28 cellular contexts compared by ENCODE assay signal in genomic region chr16:14667347-14668266, GRCh38. TPM values are rescaled to one million over a fixed set of nuclear protein-coding genes. Genes with fewer than 3 reads are reported as not detected.
A peak's percentile ranks its signal among the peaks of the same experiment; 100 is the strongest.
DNase-seq lines count a peak whose midpoint lies in the region; ATAC-seq and TF ChIP-seq lines count a peak whose summit lies in the region.
"Had no signal": no experiment of that assay in that cellular context is flagged by ENCODE, and none has a peak within 500 bp of the region (broad histone marks: within the 10 kb centered on the region; RNA-seq: fewer than 3 reads in every experiment).

No MANE protein-coding gene starts in this region.

- no peak overlapping the region for H3K4me3 Mint-ChIP-seq in activated CD8-positive, alpha-beta T cell treated with anti-CD3 and anti-CD28 coated beads for 36 hours
- H3K4me3 Mint-ChIP-seq in nephron progenitor cell = no peak overlapping the region
- no peak overlapping the region for H3K4me3 Mint-ChIP-seq in osteocyte (ENCODE audit: unreplicated experiment)
- H3K4me3 Mint-ChIP-seq: activated naive CD4-positive, alpha-beta T cell treated with anti-CD3 and anti-CD28 coated beads for 36 hours; activated T-helper 1 cell treated with anti-CD3 and anti-CD28 coated beads, Interleukin-12 subunit alpha, Interleukin-12 subunit beta, Interleukin-2, Interleukin-4 antibody, amounts not matched to agents 30 ng/mL and 10 ng/mL and 1 ng/mL, durations not matched to agents 14 hours and 24 hours and 36 hours; CD4-positive, alpha-beta memory T cell; IgD-negative memory B cell; mesothelial cell of epicardium; natural killer cell treated with Interleukin-12 subunit alpha and Interleukin-12 subunit beta and Interleukin-15 and Interleukin-18, amount 100 ng/mL, for 72 hours; stimulated activated naive CD8-positive, alpha-beta T cell treated with anti-CD3 and anti-CD28 coated beads, Interleukin-15, amount 100 ng/mL, for 72 hours; WTC11 had no signal

- DNase-seq in A673 (ENCODE audit: low spot score) = no peak
- DNase-seq in activated CD8-positive, alpha-beta T cell treated with anti-CD3 and anti-CD28 coated beads for 36 hours = no peak
- DNase-seq in left lung = peak in 1 of 2 donors; percentile 72
- DNase-seq in nephron progenitor cell = no peak
- DNase-seq in activated CD8-positive, alpha-beta memory T cell treated with anti-CD3 and anti-CD28 coated beads, Interleukin-2, amount 50 U/mL, for 4 hours = no peak
- no peak for DNase-seq in breast epithelium (ENCODE audit: low spot score in 2 of 2)
- no peak for DNase-seq in osteocyte (ENCODE audit: extremely low spot score, unreplicated experiment)
- no peak for DNase-seq in C1 segment of cervical spinal cord (lab: John Stamatoyannopoulos, UW)
- DNase-seq: activated CD4-positive, alpha-beta T cell treated with anti-CD3 and anti-CD28 coated beads, Interleukin-2, amount 50 U/mL, for 1 hour; activated naive CD4-positive, alpha-beta T cell treated with anti-CD3 and anti-CD28 coated beads for 36 hours; anterior cingulate cortex; CD4-positive, alpha-beta memory T cell; effector memory CD4-positive, alpha-beta T cell; hypothalamus; NCI-H146; NCI-H345; ovary; spleen; stimulated activated CD8-positive, alpha-beta memory T cell treated with anti-CD3 and anti-CD28 coated beads, Interleukin-4, amount 100 ng/mL, for 48 hours; stimulated activated naive CD8-positive, alpha-beta T cell treated with anti-CD3 and anti-CD28 coated beads, Interleukin-15, amount 100 ng/mL, for 72 hours; T1000 had no signal

- H3K4me3 ChIP-seq in A673 (ENCODE audit: low read depth, low read length, poor library complexity, severe bottlenecking) (no peak overlapping the region), left lung (no peak overlapping the region), breast epithelium (no peak overlapping the region)
- H3K4me3 ChIP-seq: ovary, spleen had no signal

- intact Hi-C loops in A673 (cut with micrococcal nuclease; ENCODE audit: unreplicated experiment) (no loop called here), left lung (cut with DNase I) (no loop called here), breast epithelium (cut with DNase I; ENCODE audit: low total_unique reads) (no loop called here)
- intact Hi-C loops in activated CD8-positive, alpha-beta T cell treated with anti-CD3 and anti-CD28 coated beads for 36 hours (cut with micrococcal nuclease) = no loop called here

- CTCF ChIA-PET in A673 (lab: Charles Lee) = no interaction called here
- CTCF ChIA-PET in activated CD8-positive, alpha-beta T cell treated with anti-CD3 and anti-CD28 coated beads for 36 hours (lab: Charles Lee) = no interaction called here

- H3K27ac ChIP-seq in A673 (ENCODE audit: low read depth, low read length, poor library complexity, severe bottlenecking) = peak overlapping the region; percentile 22
- H3K27ac ChIP-seq in left lung = peak overlapping the region; percentile 49 to 67
- no peak overlapping the region for H3K27ac ChIP-seq in breast epithelium
- H3K27ac ChIP-seq: ovary, spleen had no signal

- no peak for ATAC-seq in activated CD8-positive, alpha-beta T cell treated with anti-CD3 and anti-CD28 coated beads for 36 hours
- ATAC-seq in left lung = peak; percentile 79
- ATAC-seq: natural killer cell treated with Interleukin-12 subunit alpha and Interleukin-12 subunit beta and Interleukin-15 and Interleukin-18, amount 100 ng/mL, for 72 hours; Panc1; stimulated activated naive CD8-positive, alpha-beta T cell treated with anti-CD3 and anti-CD28 coated beads, Interleukin-15, amount 100 ng/mL, for 72 hours; WTC11 had no signal

- H3K27ac Mint-ChIP-seq in activated CD8-positive, alpha-beta T cell treated with anti-CD3 and anti-CD28 coated beads for 36 hours = peak overlapping the region; percentile 30
- H3K27ac Mint-ChIP-seq in nephron progenitor cell (peak overlapping the region; percentile 66), osteocyte (ENCODE audit: unreplicated experiment) (no peak overlapping the region)
- H3K27ac Mint-ChIP-seq: activated naive CD4-positive, alpha-beta T cell treated with anti-CD3 and anti-CD28 coated beads for 36 hours; activated T-helper 1 cell treated with anti-CD3 and anti-CD28 coated beads, Interleukin-12 subunit alpha, Interleukin-12 subunit beta, Interleukin-2, Interleukin-4 antibody, amounts not matched to agents 30 ng/mL and 10 ng/mL and 1 ng/mL, durations not matched to agents 14 hours and 24 hours and 36 hours; IgD-negative memory B cell; mesothelial cell of epicardium; natural killer cell treated with Interleukin-12 subunit alpha and Interleukin-12 subunit beta and Interleukin-15 and Interleukin-18, amount 100 ng/mL, for 72 hours; WTC11 had no signal

- POLR2A ChIA-PET in A673 (lab: Charles Lee; ENCODE audit: low non-redundant PET) = no interaction called here
- POLR2A ChIA-PET in activated CD8-positive, alpha-beta T cell treated with anti-CD3 and anti-CD28 coated beads for 36 hours (lab: Charles Lee) = no interaction called here

- H3K36me3 Mint-ChIP-seq in activated CD8-positive, alpha-beta T cell treated with anti-CD3 and anti-CD28 coated beads for 36 hours (ENCODE audit: low read depth) = peaks cover 49% of the 10 kb centered on the region
- H3K36me3 Mint-ChIP-seq in nephron progenitor cell (ENCODE audit: low read depth) (peaks cover 60% of the 10 kb centered on the region), osteocyte (ENCODE audit: unreplicated experiment) (peaks cover 48% of the 10 kb centered on the region)

- TF ChIP-seq POLR2A in breast epithelium (IDR thresholded peaks at IDR 0.05) = no peak

- no peaks in the 10 kb centered on the region for H3K27me3 Mint-ChIP-seq in activated CD8-positive, alpha-beta T cell treated with anti-CD3 and anti-CD28 coated beads for 36 hours
- H3K27me3 Mint-ChIP-seq in nephron progenitor cell (ENCODE audit: low read depth, poor library complexity) (peaks cover 3% of the 10 kb centered on the region), osteocyte (ENCODE audit: unreplicated experiment) (peaks cover 3% of the 10 kb centered on the region)
- H3K27me3 Mint-ChIP-seq: CD4-positive, alpha-beta memory T cell; IgD-negative memory B cell; natural killer cell treated with Interleukin-12 subunit alpha and Interleukin-12 subunit beta and Interleukin-15 and Interleukin-18, amount 100 ng/mL, for 72 hours; stimulated activated naive CD8-positive, alpha-beta T cell treated with anti-CD3 and anti-CD28 coated beads, Interleukin-15, amount 100 ng/mL, for 72 hours had no signal

- no peaks in the 10 kb centered on the region for H3K9me3 Mint-ChIP-seq in activated CD8-positive, alpha-beta T cell treated with anti-CD3 and anti-CD28 coated beads for 36 hours
- H3K9me3 Mint-ChIP-seq in nephron progenitor cell (no peaks in the 10 kb centered on the region), osteocyte (ENCODE audit: unreplicated experiment) (no peaks in the 10 kb centered on the region)
- H3K9me3 Mint-ChIP-seq: activated naive CD4-positive, alpha-beta T cell treated with anti-CD3 and anti-CD28 coated beads for 36 hours; activated T-helper 1 cell treated with anti-CD3 and anti-CD28 coated beads, Interleukin-12 subunit alpha, Interleukin-12 subunit beta, Interleukin-2, Interleukin-4 antibody, amounts not matched to agents 30 ng/mL and 10 ng/mL and 1 ng/mL, durations not matched to agents 14 hours and 24 hours and 36 hours; IgD-negative memory B cell; mesothelial cell of epicardium; natural killer cell treated with Interleukin-12 subunit alpha and Interleukin-12 subunit beta and Interleukin-15 and Interleukin-18, amount 100 ng/mL, for 72 hours; WTC11 had no signal

- H3K4me1 Mint-ChIP-seq in activated CD8-positive, alpha-beta T cell treated with anti-CD3 and anti-CD28 coated beads for 36 hours (ENCODE audit: low read depth) = peaks cover 3% of the 10 kb centered on the region
- H3K4me1 Mint-ChIP-seq in nephron progenitor cell = peaks cover 8% of the 10 kb centered on the region
- no peaks in the 10 kb centered on the region for H3K4me1 Mint-ChIP-seq in osteocyte (ENCODE audit: unreplicated experiment)
- H3K4me1 Mint-ChIP-seq: mesothelial cell of epicardium, WTC11 had no signal

- peaks cover 6% of the 10 kb centered on the region for H3K4me1 ChIP-seq in A673 (ENCODE audit: insufficient read depth, low read length, poor library complexity, severe bottlenecking)
- no peaks in the 10 kb centered on the region for H3K4me1 ChIP-seq in left lung
- H3K4me1 ChIP-seq in breast epithelium = no peaks in the 10 kb centered on the region

- H3K9me3 ChIP-seq in A673 (ENCODE audit: low read depth, low read length, poor library complexity, severe bottlenecking) (no peaks in the 10 kb centered on the region), left lung (no peaks in the 10 kb centered on the region), breast epithelium (no peaks in the 10 kb centered on the region)
- H3K9me3 ChIP-seq: ovary, spleen had no signal

- H3K36me3 ChIP-seq in A673 (ENCODE audit: insufficient read depth, low read length, poor library complexity, severe bottlenecking) (peaks cover 47% of the 10 kb centered on the region), left lung (peaks cover 6 to 75% of the 10 kb centered on the region in 2 donors), breast epithelium (peaks cover 7% of the 10 kb centered on the region)
- H3K36me3 ChIP-seq: ovary had no signal

- TF ChIP-seq CTCF in A673 (conservative IDR thresholded peaks at IDR 0.05; ENCODE audit: low read depth, low read length) (no peak), left lung (IDR thresholded peaks at IDR 0.05) (no peak), nephron progenitor cell (IDR thresholded peaks at IDR 0.05) (no peak), breast epithelium (IDR thresholded peaks at IDR 0.05) (no peak), osteocyte (IDR thresholded peaks at IDR 0.05) (no peak)
- TF ChIP-seq CTCF in activated CD8-positive, alpha-beta T cell treated with anti-CD3 and anti-CD28 coated beads for 36 hours (IDR thresholded peaks at IDR 0.05) = no peak

- H3K27me3 ChIP-seq in A673 (replicated peaks; ENCODE audit: insufficient read depth, low read depth, low read length, poor library complexity) (no peaks in the 10 kb centered on the region), left lung (no peaks in the 10 kb centered on the region), breast epithelium (no peaks in the 10 kb centered on the region)
- H3K27me3 ChIP-seq: ovary, spleen had no signal

- BruUV-seq in A673 (replicated peaks; lab: Mats Ljungman, UMichigan) = no TSS peak

RNA-seq across cellular contexts. Expression of gene PLA2G10, which starts 26.5 kb away (rescaled TPM):
- total RNA-seq in A673 (2021) (not detected in 2 replicates), left lung (10 to 100 TPM in 1 of 2 donors, 1 to 10 TPM in 1; 3.7 to 18.6 TPM), breast epithelium (not detected), osteocyte (not detected in 2 replicates)
- total RNA-seq in activated CD8-positive, alpha-beta T cell treated with anti-CD3 and anti-CD28 coated beads for 36 hours = not detected
- total RNA-seq: activated naive CD4-positive, alpha-beta T cell treated with anti-CD3 and anti-CD28 coated beads for 36 hours; activated T-helper 1 cell treated with anti-CD3 and anti-CD28 coated beads, Interleukin-12 subunit alpha, Interleukin-12 subunit beta, Interleukin-2, Interleukin-4 antibody, amounts not matched to agents 30 ng/mL and 10 ng/mL and 1 ng/mL, durations not matched to agents 14 hours and 24 hours and 36 hours; CD4-positive, alpha-beta memory T cell; epithelial cell of proximal tubule; mesothelial cell of epicardium; natural killer cell treated with Interleukin-12 subunit alpha and Interleukin-12 subunit beta and Interleukin-15 and Interleukin-18, amount 100 ng/mL, for 72 hours; spleen had no signal

RNA-seq across cellular contexts. Expression of gene BFAR, which starts 34.9 kb away (rescaled TPM):
- total RNA-seq in A673 (2021) = 58.5 and 60.1 TPM in 2 replicates
- total RNA-seq in activated CD8-positive, alpha-beta T cell treated with anti-CD3 and anti-CD28 coated beads for 36 hours = 10 to 100 TPM; 53.4 to 58.4 TPM
- total RNA-seq in left lung = 10 to 100 TPM; 74.3 to 76.2 TPM
- 10 to 100 TPM; 53.1 to 69.9 (median 68.5) TPM for total RNA-seq in breast epithelium
- total RNA-seq in osteocyte = 76.6 and 78.2 TPM in 2 replicates

RNA-seq across cellular contexts. Expression of gene NPIPA3, which starts 35.6 kb away (rescaled TPM):
- total RNA-seq in A673 (2021) (6.7 and 8.2 TPM in 2 replicates), left lung (1 to 10 TPM; 2.1 to 2.9 TPM), breast epithelium (1 to 10 TPM in 2 of 3 donors, not detected in 1; 1.3 to 1.9 TPM), osteocyte (1.2 TPM in 1 of 2 replicates, not detected in the other)
- 1 to 10 TPM; 3.0 to 3.5 TPM for total RNA-seq in activated CD8-positive, alpha-beta T cell treated with anti-CD3 and anti-CD28 coated beads for 36 hours

RNA-seq across cellular contexts. Expression of gene PARN, which starts 37.5 kb away (rescaled TPM):
- 37.5 and 38.7 TPM in 2 replicates for total RNA-seq in A673 (2021)
- total RNA-seq in activated CD8-positive, alpha-beta T cell treated with anti-CD3 and anti-CD28 coated beads for 36 hours = 10 to 100 TPM; 43.0 to 45.6 TPM
- 10 to 100 TPM; 30.0 to 37.9 TPM for total RNA-seq in left lung
- 10 to 100 TPM; 33.3 to 59.3 (median 44.2) TPM for total RNA-seq in breast epithelium
- total RNA-seq in osteocyte = 34.2 and 36.8 TPM in 2 replicates

Comparison
In these comparisons a context has a peak if more than half of its experiments do, and no peak if none do; other contexts are left out.
1. H3K27ac ChIP-seq: peak in A673 (single experiment) and left lung (2 of 2); none in breast epithelium (0 of 2).